In genomic region chr15:61660579-61660978, GRCh38 we compare ENCODE assay signal across 20 cellular contexts.
DNase-seq lines count a peak whose midpoint lies in the region; ATAC-seq and TF ChIP-seq lines count a peak whose summit lies in the region.
"Had no signal": no experiment of that assay in that cellular context is flagged by ENCODE, and none has a peak within 500 bp of the region (broad histone marks: within the 10 kb centered on the region; RNA-seq: fewer than 3 reads in every experiment).

No MANE protein-coding gene starts in this region.

- H3K4me1 Mint-ChIP-seq in MCF 10A (ENCODE audit: insufficient read depth, unreplicated experiment) = peaks cover 21% of the 10 kb centered on the region
- H3K4me1 Mint-ChIP-seq: activated naive CD4-positive, alpha-beta T cell treated with anti-CD3 and anti-CD28 coated beads, Interleukin-2, amount 50 U/mL, for 24 hours; T-cell had no signal

- POLR2A ChIA-PET in MCF 10A (lab: Yijun Ruan, JAX) = interaction anchor here (0.7 kb wide), 1 partner anchor 152 kb away, joined by 3 read pairs; no protein-coding TSS in a partner anchor

- ATAC-seq in left ventricle myocardium superior = peak; percentile 31
- ATAC-seq: CD8-positive, alpha-beta T cell; T-cell had no signal

- H3K9me3 Mint-ChIP-seq in MCF 10A (ENCODE audit: unreplicated experiment) = no peaks in the 10 kb centered on the region
- H3K9me3 Mint-ChIP-seq: activated naive CD4-positive, alpha-beta T cell treated with anti-CD3 and anti-CD28 coated beads, Interleukin-2, amount 50 U/mL, for 24 hours; CD8-positive, alpha-beta T cell; T-cell had no signal

- H3K4me3 Mint-ChIP-seq in MCF 10A (ENCODE audit: unreplicated experiment) = no peak overlapping the region
- H3K4me3 Mint-ChIP-seq: activated naive CD4-positive, alpha-beta T cell treated with anti-CD3 and anti-CD28 coated beads, Interleukin-2, amount 50 U/mL, for 24 hours; CD8-positive, alpha-beta T cell; T-cell had no signal

- in situ Hi-C loops in HAP-1 (cut with MboI; ENCODE audit: low sequenced_read_pairs) = no loop called here

- H3K27me3 Mint-ChIP-seq in MCF 10A (ENCODE audit: insufficient read depth, unreplicated experiment) = no peaks in the 10 kb centered on the region

- H3K4me3 ChIP-seq in left ventricle myocardium inferior (no peak overlapping the region), urinary bladder (ENCODE audit: low read depth, low read length) (no peak overlapping the region), HAP-1 (no peak overlapping the region)
- H3K4me3 ChIP-seq: cardiac muscle cell, skin epidermis, transverse colon had no signal

- no peaks in the 10 kb centered on the region for H3K36me3 Mint-ChIP-seq in MCF 10A (ENCODE audit: insufficient read depth, unreplicated experiment)
- H3K36me3 Mint-ChIP-seq: activated naive CD4-positive, alpha-beta T cell treated with anti-CD3 and anti-CD28 coated beads, Interleukin-2, amount 50 U/mL, for 24 hours; CD8-positive, alpha-beta T cell; T-cell had no signal

- H3K27ac ChIP-seq in left ventricle myocardium inferior (replicated peaks) (no peak overlapping the region), urinary bladder (ENCODE audit: low read depth) (peak overlapping the region; percentile 69)
- H3K27ac ChIP-seq: 22Rv1, cardiac muscle cell, transverse colon had no signal

- no TSS peak for BruUV-seq in MCF 10A (replicated peaks; lab: Mats Ljungman, UMichigan)

- peak overlapping the region; percentile 93 for H3K27ac Mint-ChIP-seq in MCF 10A (ENCODE audit: low read depth, unreplicated experiment)
- H3K27ac Mint-ChIP-seq: activated naive CD4-positive, alpha-beta T cell treated with anti-CD3 and anti-CD28 coated beads, Interleukin-2, amount 50 U/mL, for 24 hours; CD8-positive, alpha-beta T cell had no signal

- TF ChIP-seq CTCF in left ventricle myocardium inferior (IDR thresholded peaks at IDR 0.05; ENCODE audit: borderline replicate concordance) (no peak), MCF 10A (IDR thresholded peaks at IDR 0.05; ENCODE audit: unreplicated experiment) (no peak)

- H3K27me3 ChIP-seq in left ventricle myocardium inferior (ENCODE audit: low read depth) (peaks cover 62% of the 10 kb centered on the region), HAP-1 (ENCODE audit: low read depth) (no peaks in the 10 kb centered on the region)
- H3K27me3 ChIP-seq: transverse colon had no signal

- H3K36me3 ChIP-seq in left ventricle myocardium inferior (no peaks in the 10 kb centered on the region), urinary bladder (ENCODE audit: insufficient read depth) (no peaks in the 10 kb centered on the region), HAP-1 (replicated peaks) (no peaks in the 10 kb centered on the region)
- H3K36me3 ChIP-seq: cardiac muscle cell, transverse colon had no signal

- CTCF ChIA-PET in MCF 10A (lab: Yijun Ruan, JAX) = interaction anchor here (1.0 to 3.8 kb wide), 2 partner anchors 40 to 174 kb away, joined by 4 to 17 read pairs; no protein-coding TSS in a partner anchor

- 46% methylated on average over 2 of the region's 2 CpGs for WGBS in urinary bladder

- no peak for DNase-seq in left ventricle myocardium superior
- no peak for DNase-seq in left ventricle myocardium inferior
- peak; percentile 58 for DNase-seq in MCF 10A (ENCODE audit: unreplicated experiment)
- DNase-seq in iris pigment epithelial cell (ENCODE audit: low read depth) = peak; percentile 61
- DNase-seq in effector CD4-positive, alpha-beta T cell = no peak
- DNase-seq in HAP-1 (ENCODE audit: low spot score in 2 of 2) = no peak
- no peak for DNase-seq in SK-N-DZ (ENCODE audit: low spot score)
- DNase-seq: activated CD4-positive, alpha-beta T cell treated with anti-CD3 and anti-CD28 coated beads, Interleukin-2, amount 50 U/mL, for 4 hours; activated T-cell treated with anti-CD3 and anti-CD28 coated beads for 4 hours; CD8-positive, alpha-beta T cell; NCI-H1694; NCI-H226; nucleus accumbens; T-cell; transverse colon had no signal

- H3K4me1 ChIP-seq in left ventricle myocardium inferior (no peaks in the 10 kb centered on the region), urinary bladder (ENCODE audit: insufficient read depth) (no peaks in the 10 kb centered on the region), HAP-1 (no peaks in the 10 kb centered on the region)
- H3K4me1 ChIP-seq: transverse colon had no signal

- intact Hi-C loops in left ventricle myocardium superior (cut with micrococcal nuclease) = no loop called here
- intact Hi-C loops in left ventricle myocardium inferior (cut with micrococcal nuclease) = no loop called here
- intact Hi-C loops in MCF 10A (cut with micrococcal nuclease) = no loop called here

- H3K9me3 ChIP-seq in left ventricle myocardium inferior (replicated peaks) (peaks cover 6% of the 10 kb centered on the region), HAP-1 (no peaks in the 10 kb centered on the region)
- H3K9me3 ChIP-seq: transverse colon had no signal

Comparison
In these comparisons a context has a peak if more than half of its experiments do, and no peak if none do; other contexts are left out.
1. DNase-seq: peak in MCF 10A (single experiment) and iris pigment epithelial cell (single experiment); none in left ventricle myocardium superior (single experiment), left ventricle myocardium inferior (single experiment), effector CD4-positive, alpha-beta T cell (single experiment), HAP-1 (0 of 2) and SK-N-DZ (single experiment).